In the genomic region with DNA sequence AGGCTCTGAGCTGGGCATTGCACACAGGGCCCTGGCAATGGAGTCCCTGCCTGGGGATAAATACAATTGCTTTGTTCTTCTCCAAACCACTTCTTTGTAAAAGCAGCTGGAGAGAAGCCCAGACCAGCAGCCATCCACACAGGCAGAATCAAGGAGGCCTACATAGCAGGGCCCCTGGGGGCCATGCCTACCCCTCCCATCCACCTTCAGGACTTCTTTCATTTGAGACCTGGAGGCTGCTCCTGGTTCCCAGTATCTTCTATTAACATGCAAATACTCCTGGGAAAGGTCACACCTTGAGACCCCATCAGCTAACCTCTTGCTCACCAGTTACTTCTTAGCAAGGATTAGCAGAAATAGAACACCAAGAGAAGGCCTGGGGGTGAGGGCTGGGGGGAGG, we compare ENCODE assay signal across 17 cellular contexts.
DNase-seq lines count a peak whose midpoint lies in the region; TF ChIP-seq lines count a peak whose summit lies in the region.
"Had no signal": no experiment of that assay in that cellular context is flagged by ENCODE, and none has a peak within 500 bp of the region (broad histone marks: within the 10 kb centered on the region; RNA-seq: fewer than 3 reads in every experiment).

No MANE protein-coding gene starts in this region.

- no peaks in the 10 kb centered on the region for H3K9me3 ChIP-seq in thyroid gland
- H3K9me3 ChIP-seq: adrenal gland, Peyer's patch had no signal

- H3K36me3 ChIP-seq in thyroid gland, result no peaks in the 10 kb centered on the region
- H3K36me3 ChIP-seq: adrenal gland, Peyer's patch had no signal

- no peak for TF ChIP-seq CTCF in thyroid gland (IDR thresholded peaks at IDR 0.05)

- H3K4me1 ChIP-seq in thyroid gland, result peaks cover 8 to 9% of the 10 kb centered on the region in 2 donors
- H3K4me1 ChIP-seq: parathyroid adenoma, Peyer's patch had no signal

- H3K4me3 ChIP-seq in thyroid gland (replicated peaks in 1 of 3), result no peak overlapping the region
- H3K4me3 ChIP-seq: adrenal gland, K562, Peyer's patch had no signal

- no peak overlapping the region for H3K27ac ChIP-seq in thyroid gland
- H3K27ac ChIP-seq: adrenal gland, parathyroid adenoma, Peyer's patch had no signal

- DNase-seq in NCI-H748 (lab: John Stamatoyannopoulos, UW; ENCODE audit: unreplicated experiment), result peak; percentile 15
- DNase-seq in NCI-H748 treated with DMSO at 0.1 percent for 48 hours (lab: John Stamatoyannopoulos, UW), result no peak
- DNase-seq in astrocyte of the hippocampus (ENCODE audit: low read depth, low spot score), result peak; percentile 60
- peak; percentile 66 for DNase-seq in inferior parietal cortex (ENCODE audit: extremely low spot score)
- peak; percentile 33 to 42 for DNase-seq in thyroid gland
- DNase-seq in A172 (ENCODE audit: low spot score), result no peak
- no peak for DNase-seq in NCI-H524 treated with DMSO at 0.1 percent for 48 hours (lab: John Stamatoyannopoulos, UW)
- no peak for DNase-seq in activated CD8-positive, alpha-beta memory T cell treated with anti-CD3 and anti-CD28 coated beads, Interleukin-2, amount 50 U/mL, for 48 hours
- DNase-seq: activated CD8-positive, alpha-beta memory T cell treated with anti-CD3 and anti-CD28 coated beads for 24 hours; adrenal gland; CD8-positive, alpha-beta T cell; erythroblast; Peyer's patch; stimulated activated naive CD4-positive, alpha-beta T cell treated with Interleukin-2 at 50 U/mL for 16 hours; SW 1271 had no signal

- no peaks in the 10 kb centered on the region for H3K27me3 ChIP-seq in thyroid gland
- H3K27me3 ChIP-seq: adrenal gland, Peyer's patch had no signal

- no peak for TF ChIP-seq POLR2A in thyroid gland (IDR thresholded peaks at IDR 0.05)

- intact Hi-C loops in thyroid gland (cut with DNase I), result no loop called here

Comparison
In these comparisons a context has a peak if more than half of its experiments do, and no peak if none do; other contexts are left out.
1. DNase-seq: peak in NCI-H748 (single experiment), astrocyte of the hippocampus (single experiment), inferior parietal cortex (single experiment) and thyroid gland (2 of 2); none in NCI-H748 treated with DMSO at 0.1 percent for 48 hours (single experiment), A172 (single experiment), NCI-H524 treated with DMSO at 0.1 percent for 48 hours (single experiment) and activated CD8-positive, alpha-beta memory T cell treated with anti-CD3 and anti-CD28 coated beads, Interleukin-2, amount 50 U/mL, for 48 hours (single experiment).